ENCODE assay signal across 8 cellular contexts in the genomic region with DNA sequence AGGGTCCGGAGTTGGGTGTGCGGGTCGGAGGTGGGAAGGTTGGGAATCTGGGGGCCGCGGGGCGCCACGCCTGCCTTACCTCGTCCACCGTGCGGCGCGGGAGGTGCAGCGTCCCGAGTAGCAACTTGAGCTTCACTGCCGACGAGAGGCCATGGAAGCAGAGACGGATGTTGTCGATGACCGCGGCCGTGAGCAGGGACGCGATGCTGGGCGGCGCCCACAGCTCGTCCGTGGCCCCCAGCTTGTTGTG. TPM values are rescaled to one million over a fixed set of nuclear protein-coding genes. Genes with fewer than 3 reads are reported as not detected.
A peak's percentile ranks its signal among the peaks of the same experiment; 100 is the strongest.
DNase-seq lines count a peak whose midpoint lies in the region; ATAC-seq, FAIRE-seq and TF ChIP-seq lines count a peak whose summit lies in the region.

No MANE protein-coding gene starts in this region.

- no peaks in the 10 kb centered on the region for H3K9me1 ChIP-seq in K562 (ENCODE audit: control insufficient read depth, insufficient read depth, low read length)

- peaks cover 10% of the 10 kb centered on the region for H3K27me3 Mint-ChIP-seq in activated CD4-positive, alpha-beta T cell treated with anti-CD3 and anti-CD28 coated beads, Interleukin-2, amount 10 ng/mL, durations not matched to agents 24 days and 14 days

- no TSS peak for BruUV-seq in K562 (replicated peaks; lab: Mats Ljungman, UMichigan)

- H2AFZ ChIP-seq in K562 (ENCODE audit: low read depth, low read length) = peak overlapping the region; percentile 100

- TF ChIP-seq POLR2A in K562 (conservative IDR thresholded peaks at IDR 0.05) (peak; percentile 89; the same call in 1 of the 2 replicates), transverse colon (IDR thresholded peaks at IDR 0.05) (no peak)

- H3K9me3 ChIP-seq in K562 (replicated peaks; ENCODE audit: control insufficient read depth, insufficient read depth, low read depth, low read length) (no peaks in the 10 kb centered on the region), liver (ENCODE audit: control insufficient read depth in 4 of 4, low read length in 3 of 4) (no peaks in the 10 kb centered on the region), transverse colon (no peaks in the 10 kb centered on the region)

- intact Hi-C loops in activated CD4-positive, alpha-beta T cell treated with anti-CD3 and anti-CD28 coated beads, Interleukin-2, amount 10 ng/mL, durations not matched to agents 24 days and 14 days (cut with micrococcal nuclease) = loop anchor here (5.0 to 10.0 kb wide), 4 partner anchors 134 to 406 kb away; partner anchors contain the start of genes CFAP99, NSD2 and ZFYVE28
- intact Hi-C loops in K562 (cut with micrococcal nuclease) (loop anchor here (5.0 kb wide), 1 partner anchor 34 kb away; a partner anchor contains a TSS), transverse colon (cut with DNase I; ENCODE audit: low total_unique reads) (no loop called here)

- peaks cover 26% of the 10 kb centered on the region for H3K4me1 Mint-ChIP-seq in activated CD4-positive, alpha-beta T cell treated with anti-CD3 and anti-CD28 coated beads, Interleukin-2, amount 10 ng/mL, durations not matched to agents 24 days and 14 days

- peak overlapping the region; percentile 100 for H3K4me2 ChIP-seq in K562 (ENCODE audit: insufficient read depth, low read length)

- peak overlapping the region; percentile 98 for H3K27ac ChIP-seq in K562 (ENCODE audit: extremely low read depth, low read depth, low read length)
- H3K27ac ChIP-seq in liver (ENCODE audit: low read depth in 1 of 2, low read length in 2 of 2) = peak overlapping the region; percentile 99 to 100
- H3K27ac ChIP-seq in transverse colon = peak overlapping the region; percentile 96 to 98 (median 96)

- peak; percentile 11 for FAIRE-seq in K562 (lab: Jason Lieb, UNC)

- peaks cover 22% of the 10 kb centered on the region for H4K20me1 ChIP-seq in K562 (replicated peaks; ENCODE audit: control insufficient read depth, insufficient read depth, low read length)

- H3K27ac Mint-ChIP-seq in activated CD4-positive, alpha-beta T cell treated with anti-CD3 and anti-CD28 coated beads, Interleukin-2, amount 10 ng/mL, durations not matched to agents 24 days and 14 days = peak overlapping the region; percentile 91

- POLR2A ChIA-PET in K562 (lab: Yijun Ruan, JAX) = interaction anchor here (0.5 to 1.8 kb wide), 7 partner anchors 8 to 795 kb away, joined by 3 to 6 read pairs (median 3); no protein-coding TSS in a partner anchor

- peak in 1 of 2 experiments; percentile 21; a peak in 1 of 4 replicates for TF ChIP-seq RAD21 in K562 (CRISPR knock-in tag; conservative IDR thresholded peaks at IDR 0.05 in 1 of 2, IDR thresholded peaks at IDR 0.05 in 1 of 2)
- no peak for TF ChIP-seq RAD21 in liver (IDR thresholded peaks at IDR 0.05)

- no peaks in the 10 kb centered on the region for H3K9me3 Mint-ChIP-seq in activated CD4-positive, alpha-beta T cell treated with anti-CD3 and anti-CD28 coated beads, Interleukin-2, amount 10 ng/mL, durations not matched to agents 24 days and 14 days

- in situ Hi-C loops in K562 (cut with MboI) = no loop called here
- in situ Hi-C loops in transverse colon (cut with MboI; ENCODE audit: low pct_ligation_motif_present in 1 of 4, low pct_unique_long_range_greater_than_20kb in 1 of 4, low sequenced_read_pairs in 3 of 4) = no loop called here

- TF ChIP-seq EP300 in K562 (IDR thresholded peaks at IDR 0.05; ENCODE audit: low read length) (no peak), transverse colon (IDR thresholded peaks at IDR 0.05; ENCODE audit: low read depth) (no peak)

- ATAC-seq in K562 (peak; percentile 55), GM18519 (IDR thresholded peaks at IDR 0.05; ENCODE audit: low FRiP score, unreplicated experiment) (no peak), GM19395 (IDR thresholded peaks at IDR 0.05; ENCODE audit: unreplicated experiment) (no peak)

- CTCF ChIA-PET in K562 (lab: Yijun Ruan, JAX; ENCODE audit: low intra/inter-chr PET ratio) = no interaction called here

- DNase-seq in activated CD4-positive, alpha-beta T cell treated with anti-CD3 and anti-CD28 coated beads, Interleukin-2, amount 10 ng/mL, durations not matched to agents 24 days and 14 days = no peak
- no peak for DNase-seq in activated CD4-positive, alpha-beta T cell treated with anti-CD3 and anti-CD28 coated beads for 48 hours
- DNase-seq in K562 (ENCODE audit: extremely low read depth in 1 of 4, low spot score in 3 of 4) (no peak), transverse colon (no peak)
- no peak for DNase-seq in stimulated activated CD4-positive, alpha-beta T cell treated with anti-CD3 and anti-CD28 coated beads, Interleukin-4, amount 100 ng/mL, for 4 hours

- H3K4me1 ChIP-seq in K562 (replicated peaks in 1 of 2; ENCODE audit: control insufficient read depth in 2 of 2, insufficient read depth in 2 of 2, low read length in 2 of 2) = peaks cover 15 to 30% of the 10 kb centered on the region in 2 experiments; a peak in 4 of 5 replicates
- peaks cover 0 to 19% (median 9%) of the 10 kb centered on the region in 4 donors for H3K4me1 ChIP-seq in liver (ENCODE audit: control insufficient read depth in 4 of 4, insufficient read depth in 4 of 4, low read length in 3 of 4)
- peaks cover 0 to 24% (median 15%) of the 10 kb centered on the region in 4 donors for H3K4me1 ChIP-seq in transverse colon

- H3K4me3 ChIP-seq in K562 (peak overlapping the region; percentile 89), liver (ENCODE audit: low read depth in 1 of 3, low read length in 3 of 3) (peak overlapping the region; percentile 75 to 99 (median 97)), transverse colon (peak overlapping the region; percentile 49 to 97 (median 78))

- WGBS in K562 (ENCODE audit: insufficient coverage, low coverage, missing lambda C conversion rate) = under 1% methylated on average over 24 of the region's 27 CpGs
- WGBS in liver = under 1% methylated on average over 27 of the region's 27 CpGs
- 2% methylated on average over 27 of the region's 27 CpGs; no CpG with 5 or more reads in 1 of the 2 donors for WGBS in transverse colon (ENCODE audit: low coverage in 1 of 2), 2 donors

- TF ChIP-seq CTCF in K562 (IDR thresholded peaks at IDR 0.05 in 2 of 3, conservative IDR thresholded peaks at IDR 0.05 in 1 of 3; ENCODE audit: insufficient read depth in 2 of 3, low read depth in 1 of 3, low read length in 3 of 3) (no peak; a peak in 1 of 6 replicates), liver (IDR thresholded peaks at IDR 0.05; ENCODE audit: low read depth, low read length, missing input control) (no peak), transverse colon (IDR thresholded peaks at IDR 0.05) (no peak)

- H3K4me3 Mint-ChIP-seq in activated CD4-positive, alpha-beta T cell treated with anti-CD3 and anti-CD28 coated beads, Interleukin-2, amount 10 ng/mL, durations not matched to agents 24 days and 14 days = peak overlapping the region; percentile 91

- peaks cover 22% of the 10 kb centered on the region for H3K36me3 Mint-ChIP-seq in activated CD4-positive, alpha-beta T cell treated with anti-CD3 and anti-CD28 coated beads, Interleukin-2, amount 10 ng/mL, durations not matched to agents 24 days and 14 days (ENCODE audit: low read depth)

- H3K27me3 ChIP-seq in K562 (ENCODE audit: control insufficient read depth in 2 of 2, insufficient read depth in 2 of 2, low read length in 2 of 2) = no peaks in the 10 kb centered on the region
- no peaks in the 10 kb centered on the region for H3K27me3 ChIP-seq in liver (ENCODE audit: control insufficient read depth in 4 of 4, insufficient read depth in 4 of 4, low read length in 3 of 4)
- H3K27me3 ChIP-seq in transverse colon = no peaks in the 10 kb centered on the region

- H3K79me2 ChIP-seq in K562 (ENCODE audit: control insufficient read depth, insufficient read depth, low read length) = peaks cover 51% of the 10 kb centered on the region

- H3K36me3 ChIP-seq in K562 (ENCODE audit: control insufficient read depth, insufficient read depth, low read length) (peaks cover 35% of the 10 kb centered on the region), liver (ENCODE audit: control insufficient read depth in 4 of 4, insufficient read depth in 3 of 4, low read depth in 1 of 4, low read length in 3 of 4) (peaks cover 0 to 3% (median under 1%) of the 10 kb centered on the region in 4 donors), transverse colon (peaks cover 0 to 8% (median 0%) of the 10 kb centered on the region in 4 donors)

- H3K9ac ChIP-seq in K562 (ENCODE audit: insufficient read depth in 1 of 2, low read depth in 2 of 2, low read length in 2 of 2) (peak overlapping the region; percentile 94 to 100), liver (ENCODE audit: low read depth in 1 of 2, low read length in 2 of 2) (peak overlapping the region; percentile 17 to 97)

RNA-seq across cellular contexts. Expression of gene NELFA, which starts 0.2 kb away (rescaled TPM):
- total RNA-seq in activated CD4-positive, alpha-beta T cell treated with anti-CD3 and anti-CD28 coated beads, Interleukin-2, amount 10 ng/mL, durations not matched to agents 24 days and 14 days = 51.1 and 57.4 TPM in 2 replicates
- total RNA-seq in K562 (2011; cell fraction: chromatin; rRNA removed; ENCODE audit: low replicate concordance) = 38.8 and 78.3 TPM in 2 replicates
- total RNA-seq in K562 (2011; cell fraction: nucleolus; rRNA removed) = 62.0 and 74.4 TPM in 2 replicates
- 44.5 and 47.7 TPM in 2 replicates for total RNA-seq in K562 (2011; cell fraction: nucleoplasm; rRNA removed)
- total RNA-seq in K562 (2014; rRNA removed) = 29.1 and 33.3 TPM in 2 replicates
- 10.6 and 12.0 TPM in 2 replicates for total RNA-seq in K562 (2014; rRNA removed; fragmentation: Illumina TruSeq; extraction: Trizol)
- 16.4 and 18.9 TPM in 2 replicates for total RNA-seq in K562 (2015; rRNA removed; fragmentation: Illumina TruSeq; extraction: Trizol)
- 59.6 and 63.0 TPM in 2 replicates for total RNA-seq in K562 (2021)
- polyA plus RNA-seq in K562 (2011; rRNA removed) = 12.9 and 28.3 TPM in 2 replicates
- 19.0 and 31.9 TPM in 2 replicates for polyA plus RNA-seq in K562 (2011; cell fraction: cytosol; rRNA removed)
- polyA plus RNA-seq in K562 (2011; cell fraction: nucleus; rRNA removed) = 59.7 and 83.0 TPM in 2 replicates
- 44.5 and 46.5 TPM in 2 replicates for polyA plus RNA-seq in K562 (2012)
- polyA plus RNA-seq in K562 (2014; fragmentation: Illumina TruSeq; extraction: Trizol) = 14.8 and 32.1 TPM in 2 replicates
- polyA plus RNA-seq in K562 (2014; fragmentation: Nextera tagmentation; extraction: Ambion mirVana) = 1 to 10 TPM in 1 of 2 experiments, under 1 TPM in 1; 0.76 to 1.4 TPM
- 33.6 and 36.5 TPM in 2 replicates for polyA plus RNA-seq in K562 (2014; rRNA removed)
- 7.8 and 9.9 TPM in 2 replicates for polyA minus RNA-seq in K562 (2011; rRNA and poly(A)+ RNA removed)
- 26.9 and 38.7 TPM in 2 replicates for polyA minus RNA-seq in K562 (2011; cell fraction: cytosol; rRNA and poly(A)+ RNA removed)
- polyA minus RNA-seq in K562 (2011; cell fraction: nucleus; rRNA and poly(A)+ RNA removed) = 48.3 and 117 TPM in 2 replicates
- 10 to 100 TPM; 10.1 to 11.8 TPM for total RNA-seq in liver
- polyA plus RNA-seq in liver = 1 to 10 TPM; 7.1 to 8.5 TPM
- total RNA-seq in transverse colon = 10 to 100 TPM; 22.0 to 80.4 (median 31.8) TPM

RNA-seq across cellular contexts. Expression of gene NAT8L, which starts 50.5 kb away (rescaled TPM):
- 7.3 and 7.7 TPM in 2 replicates for total RNA-seq in activated CD4-positive, alpha-beta T cell treated with anti-CD3 and anti-CD28 coated beads, Interleukin-2, amount 10 ng/mL, durations not matched to agents 24 days and 14 days
- total RNA-seq in K562 (2011; cell fraction: chromatin; rRNA removed; ENCODE audit: low replicate concordance) = 10.2 and 23.1 TPM in 2 replicates
- total RNA-seq in K562 (2011; cell fraction: nucleolus; rRNA removed) = 12.9 and 15.8 TPM in 2 replicates
- total RNA-seq in K562 (2011; cell fraction: nucleoplasm; rRNA removed) = 10.6 and 15.3 TPM in 2 replicates
- total RNA-seq in K562 (2014; rRNA removed) = 3.8 and 5.3 TPM in 2 replicates
- total RNA-seq in K562 (2014; rRNA removed; fragmentation: Illumina TruSeq; extraction: Trizol) = 0.62 and 0.67 TPM in 2 replicates
- total RNA-seq in K562 (2015; rRNA removed; fragmentation: Illumina TruSeq; extraction: Trizol) = 1.5 and 1.7 TPM in 2 replicates
- 9.5 and 11.0 TPM in 2 replicates for total RNA-seq in K562 (2021)
- polyA plus RNA-seq in K562 (2011; rRNA removed) = 3.9 and 4.9 TPM in 2 replicates
- polyA plus RNA-seq in K562 (2011; cell fraction: cytosol; rRNA removed) = 7.9 and 9.1 TPM in 2 replicates
- 19.1 and 19.2 TPM in 2 replicates for polyA plus RNA-seq in K562 (2011; cell fraction: nucleus; rRNA removed)
- 4.7 and 7.3 TPM in 2 replicates for polyA plus RNA-seq in K562 (2012)
- polyA plus RNA-seq in K562 (2014; fragmentation: Illumina TruSeq; extraction: Trizol) = 1.5 and 3.1 TPM in 2 replicates
- under 1 TPM; 0.06 to 0.07 TPM for polyA plus RNA-seq in K562 (2014; fragmentation: Nextera tagmentation; extraction: Ambion mirVana)
- polyA plus RNA-seq in K562 (2014; rRNA removed) = 2.9 and 3.7 TPM in 2 replicates
- polyA minus RNA-seq in K562 (2011; rRNA and poly(A)+ RNA removed) = 39.8 and 58.5 TPM in 2 replicates
- 7.1 and 7.3 TPM in 2 replicates for polyA minus RNA-seq in K562 (2011; cell fraction: cytosol; rRNA and poly(A)+ RNA removed)
- 4.3 TPM in 2 replicates for polyA minus RNA-seq in K562 (2011; cell fraction: nucleus; rRNA and poly(A)+ RNA removed)
- total RNA-seq in liver = under 1 TPM; 0.08 to 0.09 TPM
- polyA plus RNA-seq in liver = under 1 TPM in 1 of 2 donors, not detected in 1; 0.07 TPM
- 1 to 10 TPM in 1 of 4 donors, under 1 TPM in 2, not detected in 1; 0.14 to 1.9 (median 0.64) TPM for total RNA-seq in transverse colon
